Comparison of ENCODE assay signal across 8 cellular contexts in genomic region chr1:53959664-53960250, GRCh38. TPM values are rescaled to one million over a fixed set of nuclear protein-coding genes. Genes with fewer than 3 reads are reported as not detected.
DNase-seq lines count a peak whose midpoint lies in the region; ATAC-seq and TF ChIP-seq lines count a peak whose summit lies in the region.

No MANE protein-coding gene starts in this region.

- TF ChIP-seq CTCF in 22Rv1 (IDR thresholded peaks at IDR 0.05) (peak; percentile 76), GM10248 (IDR thresholded peaks at IDR 0.05; ENCODE audit: control extremely low read depth, extremely low read depth, low read depth, missing control alignments) (peak; percentile 55), fibroblast of pulmonary artery (IDR thresholded peaks at IDR 0.05; ENCODE audit: low read length, missing control alignments) (peak; percentile 50), testis (IDR thresholded peaks at IDR 0.05) (peak; percentile 29 to 40 (median 32))

- H3K4me1 ChIP-seq in testis, result peaks cover 10% of the 10 kb centered on the region

- no peak for ATAC-seq in GM18498 (IDR thresholded peaks at IDR 0.05; ENCODE audit: unreplicated experiment)
- no peak for ATAC-seq in HG03521 (IDR thresholded peaks at IDR 0.05; ENCODE audit: unreplicated experiment)

- no peak for TF ChIP-seq POLR2A in testis (IDR thresholded peaks at IDR 0.05)

- H3K27ac ChIP-seq in 22Rv1 (no peak overlapping the region), testis (no peak overlapping the region)

- H3K4me3 ChIP-seq in fibroblast of pulmonary artery (replicated peaks; ENCODE audit: low read depth, low read length) (no peak overlapping the region), testis (no peak overlapping the region)

- POLR2A ChIA-PET in GM10248 (lab: Yijun Ruan, JAX), result no interaction called here

- H3K9me3 ChIP-seq in testis, result no peaks in the 10 kb centered on the region

- H3K27me3 ChIP-seq in testis, result no peaks in the 10 kb centered on the region

- CTCF ChIA-PET in GM10248 (lab: Yijun Ruan, JAX), result interaction anchor here (0.7 to 7.0 kb wide), 43 partner anchors 8 to 802 kb away, joined by 3 to 129 read pairs (median 5); partner anchors contain the start of genes IFT25, LRRC42, NDC1 and YIPF1

- no peaks in the 10 kb centered on the region for H3K36me3 ChIP-seq in testis (ENCODE audit: low read depth, missing control alignments)

- DNase-seq in GM10248 (ENCODE audit: extremely low spot score) (peak; percentile 42), RKO (ENCODE audit: low spot score) (peak; percentile 65), fibroblast of pulmonary artery (ENCODE audit: low read depth) (peak; percentile 45), testis (no peak), occipital lobe (lab: John Stamatoyannopoulos, UW) (no peak)

- intact Hi-C loops in testis (cut with DNase I; ENCODE audit: low total_unique reads), result no loop called here

RNA-seq across cellular contexts. Expression of gene LRRC42, which starts 13.6 kb away (rescaled TPM):
- 10 to 100 TPM; 37.8 to 41.2 TPM for total RNA-seq in testis
- 42.8 TPM for polyA plus RNA-seq in testis (ENCODE audit: insufficient read depth, low read depth, low replicate concordance)
- 23.1 TPM for total RNA-seq in occipital lobe

RNA-seq across cellular contexts. Expression of gene IFT25, which starts 14.3 kb away (rescaled TPM):
- total RNA-seq in testis, result 10 to 100 TPM; 28.1 to 43.7 TPM
- polyA plus RNA-seq in testis (ENCODE audit: insufficient read depth, low read depth, low replicate concordance), result 34.1 TPM
- 21.2 TPM for total RNA-seq in occipital lobe

RNA-seq across cellular contexts. Expression of gene LDLRAD1, which starts 58.2 kb away (rescaled TPM):
- 1 to 10 TPM in 1 of 2 donors, under 1 TPM in 1; 0.81 to 1.2 TPM for total RNA-seq in testis
- 1.1 TPM for polyA plus RNA-seq in testis (ENCODE audit: insufficient read depth, low read depth, low replicate concordance)
- total RNA-seq in occipital lobe, result not detected

Comparison
In these comparisons a context has a peak if more than half of its experiments do, and no peak if none do; other contexts are left out.
1. DNase-seq: peak in GM10248 (single experiment), RKO (single experiment) and fibroblast of pulmonary artery (single experiment); none in testis (single experiment) and occipital lobe (single experiment).
2. Peak in every context shown above with its lines, with median percentiles within 50 percentile points of each other: CTCF ChIP-seq.